In genomic region chr17:42017866-42018200, GRCh38 we compare ENCODE assay signal across 8 cellular contexts. TPM values are rescaled to one million over a fixed set of nuclear protein-coding genes. Genes with fewer than 3 reads are reported as not detected.
DNase-seq lines count a peak whose midpoint lies in the region; ATAC-seq and TF ChIP-seq lines count a peak whose summit lies in the region.

No MANE protein-coding gene starts in this region.

- H3K9me3 ChIP-seq in Peyer's patch (no peaks in the 10 kb centered on the region), ovary (no peaks in the 10 kb centered on the region)

- H3K4me1 ChIP-seq in Peyer's patch (peaks cover 0 to 54% (median 6%) of the 10 kb centered on the region in 4 donors), ovary (ENCODE audit: insufficient read depth) (peaks cover 13% of the 10 kb centered on the region)

- ATAC-seq in GM21447 (IDR thresholded peaks at IDR 0.05; ENCODE audit: unreplicated experiment) = no peak

- H3K27me3 ChIP-seq in Peyer's patch (no peaks in the 10 kb centered on the region), ovary (no peaks in the 10 kb centered on the region)

- H3K4me3 ChIP-seq in Peyer's patch (peak overlapping the region; percentile 76 to 86 (median 84)), epithelial cell of esophagus (ENCODE audit: low read length) (peak overlapping the region; percentile 98), ovary (peak overlapping the region; percentile 61)

- no peak for TF ChIP-seq EP300 in ovary (IDR thresholded peaks at IDR 0.05)

- H3K27ac ChIP-seq in Peyer's patch (peak overlapping the region; percentile 86 to 96 (median 90)), ovary (peak overlapping the region; percentile 31 to 76)

- WGBS in ovary, 3 donors = 2 to 3% (median 2%) methylated on average over 11 of the region's 11 CpGs

- DNase-seq in activated CD4-positive, alpha-beta T cell treated with anti-CD3 and anti-CD28 coated beads for 48 hours = peak; percentile 50
- no peak for DNase-seq in activated CD4-positive, alpha-beta T cell treated with anti-CD3 and anti-CD28 coated beads for 1 hour
- DNase-seq in Peyer's patch (peak in 1 of 3 donors; percentile 58), epithelial cell of esophagus (ENCODE audit: low read depth) (no peak), ovary (no peak), SIG-M5 treated with dmso at 0.1 percent for 504 hours (lab: John Stamatoyannopoulos, UW; ENCODE audit: unreplicated experiment) (no peak), GM19238 (ENCODE audit: insufficient read length, low spot score) (no peak)

- H3K36me3 ChIP-seq in Peyer's patch (peaks cover 0 to 9% (median 0%) of the 10 kb centered on the region in 3 donors), ovary (no peaks in the 10 kb centered on the region)

- intact Hi-C loops in ovary (cut with DNase I) = loop anchor here in 1 of 4 donors (5.0 kb wide), 1 partner anchor 51 kb away; the partner anchor contains the start of gene CNP

- TF ChIP-seq CTCF in Peyer's patch (IDR thresholded peaks at IDR 0.05) (no peak), epithelial cell of esophagus (IDR thresholded peaks at IDR 0.05; ENCODE audit: insufficient read depth, low read depth, low read length, missing control alignments) (no peak), ovary (IDR thresholded peaks at IDR 0.05) (no peak)

- TF ChIP-seq POLR2A in Peyer's patch (IDR thresholded peaks at IDR 0.05) = no peak
- TF ChIP-seq POLR2A in ovary (IDR thresholded peaks at IDR 0.05) = no peak

RNA-seq across cellular contexts. Expression of gene DNAJC7, which starts 0.6 kb away (rescaled TPM):
- total RNA-seq in Peyer's patch (10 to 100 TPM; 51.0 to 80.9 (median 70.7) TPM), ovary (10 to 100 TPM; 37.7 to 92.4 (median 70.1) TPM)
- 100 to 1,000 TPM in 1 of 2 donors, 10 to 100 TPM in 1; 61.1 to 102 TPM for polyA plus RNA-seq in ovary

RNA-seq across cellular contexts. Expression of gene NKIRAS2, which starts 2.1 kb away (rescaled TPM):
- total RNA-seq in Peyer's patch = 10 to 100 TPM; 22.1 to 38.1 (median 31.1) TPM
- 10 to 100 TPM; 11.8 to 27.6 (median 22.2) TPM for total RNA-seq in ovary
- polyA plus RNA-seq in ovary = 10 to 100 TPM; 23.9 to 25.4 TPM

RNA-seq across cellular contexts. Expression of gene C17orf113, which starts 32.6 kb away (rescaled TPM):
- total RNA-seq in Peyer's patch (1 to 10 TPM in 3 of 4 donors, not detected in 1; 1.6 to 8.6 (median 3.2) TPM), ovary (1 to 10 TPM; 1.7 to 3.9 (median 2.5) TPM)
- 1 to 10 TPM in 1 of 2 donors, under 1 TPM in 1; 0.67 to 2.5 TPM for polyA plus RNA-seq in ovary

RNA-seq across cellular contexts. Expression of gene CNP, which starts 51.2 kb away (rescaled TPM):
- total RNA-seq in Peyer's patch (10 to 100 TPM; 24.7 to 76.7 (median 43.4) TPM), ovary (10 to 100 TPM; 30.5 to 88.9 (median 77.5) TPM)
- 10 to 100 TPM; 30.7 to 47.0 TPM for polyA plus RNA-seq in ovary
